Comparison of ENCODE assay signal across 8 cellular contexts in the genomic region with DNA sequence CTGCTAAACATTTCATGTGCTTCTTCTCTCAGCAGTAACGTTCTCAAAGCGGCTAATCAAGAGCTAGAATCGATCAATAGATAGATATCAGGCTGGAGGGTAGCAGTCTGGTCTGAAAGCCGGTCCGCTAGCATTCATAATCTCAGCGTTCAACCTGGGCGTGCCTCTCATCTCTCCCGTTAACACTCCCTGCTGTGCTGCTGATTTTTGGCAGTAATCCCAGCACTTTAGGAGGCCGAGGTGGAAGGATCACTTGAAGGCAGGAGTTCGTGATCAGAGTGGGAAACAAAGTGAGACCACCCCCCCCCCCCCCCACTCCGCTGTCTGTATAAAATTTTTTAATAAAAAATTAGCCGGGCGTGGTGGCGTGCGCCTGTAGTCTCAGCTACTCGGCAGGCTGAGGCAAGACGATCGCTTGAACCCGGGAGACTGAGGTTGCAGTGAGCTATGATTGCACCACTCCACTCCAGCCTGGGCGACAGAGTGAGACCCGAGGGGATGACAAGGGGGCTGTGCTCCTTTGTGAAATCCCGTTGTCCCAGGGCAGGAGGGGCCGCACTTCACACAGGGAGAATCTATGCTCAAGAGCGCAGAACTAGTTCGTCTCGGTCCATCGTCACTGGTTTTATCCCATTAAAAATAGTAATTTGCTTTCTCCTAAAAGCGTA. TPM values are rescaled to one million over a fixed set of nuclear protein-coding genes. Genes with fewer than 3 reads are reported as not detected.
A peak's percentile ranks its signal among the peaks of the same experiment; 100 is the strongest.
DNase-seq lines count a peak whose midpoint lies in the region; ATAC-seq, FAIRE-seq and TF ChIP-seq lines count a peak whose summit lies in the region.

No MANE protein-coding gene starts in this region.

- H3K9me3 Mint-ChIP-seq in stimulated activated memory B cell treated with anti-CD40 and anti-IgM and Interleukin-4, amounts not matched to agents 10 μg/mL and 1 μg/mL and 100 μg/mL, for 72 hours: no peaks in the 10 kb centered on the region

- dilution Hi-C loops in keratinocyte (cut with MboI; ENCODE audit: extremely low pct_ligation_motif_present, low sequenced_read_pairs): no loop called here

- DNase-seq in NCI-H69 (lab: John Stamatoyannopoulos, UW) (peak; percentile 71), ascending aorta (ENCODE audit: low spot score in 2 of 2) (peak in 1 of 2 donors; percentile 70), keratinocyte (ENCODE audit: low read depth, low spot score) (no peak), germinal center (ENCODE audit: low spot score) (no peak)

- H3K36me3 Mint-ChIP-seq in stimulated activated memory B cell treated with anti-CD40 and anti-IgM and Interleukin-4, amounts not matched to agents 10 μg/mL and 1 μg/mL and 100 μg/mL, for 72 hours: no peaks in the 10 kb centered on the region

- intact Hi-C loops in ascending aorta (cut with DNase I): loop anchor here (1.0 to 2.0 kb wide), 2 partner anchors 15 to 119 kb away; no protein-coding TSS in a partner anchor

- H3K27me3 ChIP-seq in ascending aorta (no peaks in the 10 kb centered on the region), keratinocyte (ENCODE audit: control insufficient read depth, extremely low read depth, insufficient read depth, low read length) (no peaks in the 10 kb centered on the region)

- peak overlapping the region; percentile 97 for H2AFZ ChIP-seq in keratinocyte (ENCODE audit: control insufficient read depth, low read length)

- no peaks in the 10 kb centered on the region for H3K36me3 ChIP-seq in ascending aorta
- no peaks in the 10 kb centered on the region for H3K36me3 ChIP-seq in keratinocyte (ENCODE audit: control insufficient read depth in 2 of 2, extremely low read depth in 1 of 2, insufficient read depth in 2 of 2, low read length in 2 of 2)

- peaks cover 24% of the 10 kb centered on the region for H3K4me1 Mint-ChIP-seq in stimulated activated memory B cell treated with anti-CD40 and anti-IgM and Interleukin-4, amounts not matched to agents 10 μg/mL and 1 μg/mL and 100 μg/mL, for 72 hours

- peak overlapping the region; percentile 72 to 86 for H3K4me3 ChIP-seq in ascending aorta
- H3K4me3 ChIP-seq in keratinocyte (ENCODE audit: control insufficient read depth in 2 of 3, extremely low read depth in 1 of 3, insufficient read depth in 2 of 3, low read depth in 1 of 3, low read length in 3 of 3): peak overlapping the region; percentile 57 to 89 (median 85)

- peak overlapping the region; percentile 90 for H3K4me3 Mint-ChIP-seq in stimulated activated memory B cell treated with anti-CD40 and anti-IgM and Interleukin-4, amounts not matched to agents 10 μg/mL and 1 μg/mL and 100 μg/mL, for 72 hours

- TF ChIP-seq CTCF in C4-2B (conservative IDR thresholded peaks at IDR 0.05) (no peak), ascending aorta (IDR thresholded peaks at IDR 0.05) (no peak), keratinocyte (optimal IDR thresholded peaks at IDR 0.05 in 1 of 3, IDR thresholded peaks at IDR 0.05 in 1 of 3, conservative IDR thresholded peaks at IDR 0.05 in 1 of 3; ENCODE audit: extremely low read depth in 1 of 3, insufficient read depth in 2 of 3, low read length in 3 of 3) (no peak)

- no peaks in the 10 kb centered on the region for H4K20me1 ChIP-seq in keratinocyte (ENCODE audit: control insufficient read depth, extremely low read depth, insufficient read depth, low read length)

- peak; percentile 79 for FAIRE-seq in keratinocyte (lab: Jason Lieb, UNC)

- H3K79me2 ChIP-seq in keratinocyte (ENCODE audit: control insufficient read depth, insufficient read depth, low read length): peaks cover 34% of the 10 kb centered on the region

- peaks cover 3% of the 10 kb centered on the region for H3K9me1 ChIP-seq in keratinocyte (ENCODE audit: control insufficient read depth, extremely low read depth, insufficient read depth, low read length)

- ATAC-seq in GM18870 (IDR thresholded peaks at IDR 0.05; ENCODE audit: unreplicated experiment) (peak; percentile 26), HG03066 (IDR thresholded peaks at IDR 0.05; ENCODE audit: low read depth, unreplicated experiment) (peak; percentile 19)
- ATAC-seq in stimulated activated memory B cell treated with anti-CD40 and anti-IgM and Interleukin-4, amounts not matched to agents 10 μg/mL and 1 μg/mL and 100 μg/mL, for 72 hours: peak; percentile 40

- H3K27ac Mint-ChIP-seq in stimulated activated memory B cell treated with anti-CD40 and anti-IgM and Interleukin-4, amounts not matched to agents 10 μg/mL and 1 μg/mL and 100 μg/mL, for 72 hours: peak overlapping the region; percentile 65

- peak overlapping the region; percentile 90 for H3K4me2 ChIP-seq in keratinocyte (ENCODE audit: control insufficient read depth, extremely low read depth, insufficient read depth, low read depth, low read length)

- H3K27ac ChIP-seq in C4-2B (peak overlapping the region; percentile 88; the same call in 1 of the 2 replicates), ascending aorta (peak overlapping the region; percentile 60 to 62), keratinocyte (ENCODE audit: control insufficient read depth, insufficient read depth, low read length) (peak overlapping the region; percentile 73)

- peak overlapping the region; percentile 82 for H3K9ac ChIP-seq in keratinocyte (ENCODE audit: control insufficient read depth, extremely low read depth, insufficient read depth, low read length)

- no peaks in the 10 kb centered on the region for H3K27me3 Mint-ChIP-seq in stimulated activated memory B cell treated with anti-CD40 and anti-IgM and Interleukin-4, amounts not matched to agents 10 μg/mL and 1 μg/mL and 100 μg/mL, for 72 hours

- H3K9me3 ChIP-seq in ascending aorta (no peaks in the 10 kb centered on the region), keratinocyte (ENCODE audit: control insufficient read depth, low read depth, low read length) (no peaks in the 10 kb centered on the region)

- peaks cover 2 to 5% of the 10 kb centered on the region in 2 donors for H3K4me1 ChIP-seq in ascending aorta
- H3K4me1 ChIP-seq in keratinocyte (ENCODE audit: control insufficient read depth, extremely low read depth, insufficient read depth, low read length): peaks cover 20% of the 10 kb centered on the region

RNA-seq across cellular contexts. Expression of gene CEP55, which starts 0.6 kb away (rescaled TPM):
- total RNA-seq in ascending aorta: not detected
- 3.2 to 25.4 TPM (median 17.7 TPM) in 3 replicates for polyA plus RNA-seq in keratinocyte
- 0.46 TPM for polyA plus RNA-seq in keratinocyte (2011; ENCODE audit: low read depth)
- 4.9 and 10.4 TPM in 2 replicates for polyA plus RNA-seq in keratinocyte (2011; cell fraction: cytosol; rRNA removed)
- 2.4 and 3.3 TPM in 2 replicates for polyA plus RNA-seq in keratinocyte (2011; cell fraction: nucleus; rRNA removed)
- 0.21 and 17.6 TPM in 2 replicates for polyA plus RNA-seq in keratinocyte (2012; ENCODE audit: low replicate concordance)
- polyA minus RNA-seq in keratinocyte: 1.4 to 9.8 TPM (median 1.9 TPM) in 3 replicates
- polyA minus RNA-seq in keratinocyte (2011; cell fraction: cytosol; rRNA and poly(A)+ RNA removed): 2.1 TPM
- 0.95 and 2.1 TPM in 2 replicates for polyA minus RNA-seq in keratinocyte (2011; cell fraction: nucleus; rRNA and poly(A)+ RNA removed)

RNA-seq across cellular contexts. Expression of gene MYOF, which starts 13.7 kb away (rescaled TPM):
- total RNA-seq in ascending aorta: 68.2 TPM
- 174 to 276 TPM (median 232 TPM) in 3 replicates for polyA plus RNA-seq in keratinocyte
- polyA plus RNA-seq in keratinocyte (2011; ENCODE audit: low read depth): 146 TPM
- 192 and 235 TPM in 2 replicates for polyA plus RNA-seq in keratinocyte (2011; cell fraction: cytosol; rRNA removed)
- polyA plus RNA-seq in keratinocyte (2011; cell fraction: nucleus; rRNA removed): 583 and 631 TPM in 2 replicates
- 83.5 and 285 TPM in 2 replicates for polyA plus RNA-seq in keratinocyte (2012; ENCODE audit: low replicate concordance)
- 141 to 248 TPM (median 172 TPM) in 3 replicates for polyA minus RNA-seq in keratinocyte
- polyA minus RNA-seq in keratinocyte (2011; cell fraction: cytosol; rRNA and poly(A)+ RNA removed): 189 TPM
- polyA minus RNA-seq in keratinocyte (2011; cell fraction: nucleus; rRNA and poly(A)+ RNA removed): 354 and 681 TPM in 2 replicates
